Comparison of ENCODE assay signal across 20 cellular contexts in genomic region chr9:27856054-27856453, GRCh38.
"Had no signal": no experiment of that assay in that cellular context is flagged by ENCODE, and none has a peak within 500 bp of the region (broad histone marks: within the 10 kb centered on the region; RNA-seq: fewer than 3 reads in every experiment).

No MANE protein-coding gene starts in this region.

- H3K4me3 Mint-ChIP-seq: naive thymus-derived CD8-positive, alpha-beta T cell; neural crest cell had no signal

- H3K36me3 ChIP-seq: esophagus muscularis mucosa, gastrocnemius medialis, heart right ventricle, ovary, right atrium auricular region, tibial nerve, upper lobe of right lung, vagina had no signal

- DNase-seq: effector memory CD4-positive, alpha-beta T cell; gastrocnemius medialis; heart right ventricle; hypothalamus; islet precursor cell; mammary epithelial cell; mucosa of descending colon; naive thymus-derived CD8-positive, alpha-beta T cell; ovary; small intestine; stimulated activated CD4-positive, alpha-beta T cell treated with anti-CD3 and anti-CD28 coated beads, Interleukin-12 subunit alpha, Interleukin-12 subunit beta, amount 100 ng/mL, for 4 hours; stimulated activated naive CD8-positive, alpha-beta T cell treated with anti-CD3 and anti-CD28 coated beads, Interleukin-15, Interleukin-2, amounts not matched to agents 100 U/mL and 50 U/mL, for 24 hours; testis; upper lobe of right lung had no signal

- H3K4me1 Mint-ChIP-seq: naive thymus-derived CD8-positive, alpha-beta T cell; neural crest cell had no signal

- H3K27ac Mint-ChIP-seq: naive thymus-derived CD8-positive, alpha-beta T cell had no signal

- H3K27ac ChIP-seq: epithelial cell of prostate, esophagus muscularis mucosa, gastrocnemius medialis, heart right ventricle, ovary, right atrium auricular region, testis, tibial nerve, upper lobe of right lung, vagina had no signal

- H3K4me1 ChIP-seq: esophagus muscularis mucosa, gastrocnemius medialis, heart right ventricle, right atrium auricular region, testis, tibial nerve, upper lobe of right lung, vagina had no signal

- FAIRE-seq: small intestine had no signal

- H3K27me3 ChIP-seq: esophagus muscularis mucosa, gastrocnemius medialis, ovary, right atrium auricular region, testis, tibial nerve, upper lobe of right lung, vagina had no signal

- H3K4me3 ChIP-seq: esophagus muscularis mucosa, gastrocnemius medialis, heart right ventricle, mucosa of descending colon, ovary, right atrium auricular region, testis, tibial nerve, upper lobe of right lung, vagina had no signal

- ATAC-seq: gastrocnemius medialis; heart right ventricle; mucosa of descending colon; naive thymus-derived CD8-positive, alpha-beta T cell; stimulated activated naive CD8-positive, alpha-beta T cell treated with anti-CD3 and anti-CD28 coated beads, Interleukin-15, Interleukin-2, amounts not matched to agents 100 U/mL and 50 U/mL, for 24 hours; upper lobe of right lung had no signal

- H3K9me3 ChIP-seq: esophagus muscularis mucosa, gastrocnemius medialis, heart right ventricle, mucosa of descending colon, ovary, right atrium auricular region, testis, tibial nerve, upper lobe of right lung, vagina had no signal
